Comparison of ENCODE assay signal across 8 cellular contexts in the genomic region with DNA sequence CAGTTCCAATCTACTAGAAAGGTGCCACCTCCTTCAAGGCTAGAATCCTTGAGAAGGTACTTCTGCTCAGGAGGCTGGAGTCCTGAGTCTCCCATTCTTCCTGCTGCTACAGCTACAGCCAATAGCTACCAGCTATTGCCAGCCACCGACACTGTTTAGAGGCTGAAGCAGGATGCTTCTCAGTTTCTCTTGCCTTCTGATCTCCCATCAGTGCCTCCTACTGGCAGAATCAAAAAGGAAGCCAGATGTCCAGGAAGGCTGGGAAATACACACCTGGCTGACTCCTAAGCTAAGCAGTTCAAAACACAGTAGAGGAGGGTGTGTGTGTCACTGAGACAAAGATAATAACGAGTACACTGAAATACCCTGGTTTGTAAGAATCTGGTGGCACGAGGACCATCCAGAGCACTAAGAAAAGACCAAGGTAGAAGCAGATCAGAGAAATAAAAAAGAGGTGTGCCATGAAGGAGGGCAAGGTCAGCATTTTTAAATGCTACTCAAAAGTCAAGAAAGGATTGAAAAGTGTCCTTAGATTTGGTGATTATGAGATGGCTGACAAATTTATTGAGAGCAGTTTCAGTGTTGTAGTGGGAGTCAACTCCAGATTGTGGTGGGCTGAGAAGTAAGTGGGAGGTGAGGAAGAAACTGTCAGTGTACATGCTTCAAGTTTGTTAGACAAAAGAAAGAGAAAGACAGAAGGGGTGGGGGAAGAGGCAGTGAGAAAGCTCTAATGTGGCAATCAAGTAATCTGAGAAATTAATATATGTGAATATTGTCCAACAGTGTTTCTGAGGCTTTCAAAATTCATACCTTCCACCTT. TPM values are rescaled to one million over a fixed set of nuclear protein-coding genes. Genes with fewer than 3 reads are reported as not detected.
A peak's percentile ranks its signal among the peaks of the same experiment; 100 is the strongest.
DNase-seq lines count a peak whose midpoint lies in the region; TF ChIP-seq lines count a peak whose summit lies in the region.

No MANE protein-coding gene starts in this region.

- no peaks in the 10 kb centered on the region for H3K4me1 ChIP-seq in A673 (ENCODE audit: insufficient read depth, low read length, poor library complexity, severe bottlenecking)

- POLR2A ChIA-PET in A673 (lab: Charles Lee; ENCODE audit: low non-redundant PET) = interaction anchor here (0.6 to 0.7 kb wide), 2 partner anchors 11 to 66 kb away, joined by 3 to 7 read pairs; no protein-coding TSS in a partner anchor

- H3F3A ChIP-seq in SU-DHL-6 (ENCODE audit: insufficient read depth) = peaks cover 51% of the 10 kb centered on the region

- H3K9me2 ChIP-seq in SU-DHL-6 (replicated peaks; ENCODE audit: insufficient read depth, low read length) = no peaks in the 10 kb centered on the region

- H3K4me2 ChIP-seq in SU-DHL-6 (ENCODE audit: low read depth, low read length, poor library complexity, severe bottlenecking) = peak overlapping the region; percentile 33

- H3K27ac ChIP-seq in A673 (ENCODE audit: low read depth, low read length, poor library complexity, severe bottlenecking) (no peak overlapping the region), SU-DHL-6 (ENCODE audit: low read depth, low read length) (peak overlapping the region; percentile 63)

- no TSS peak for BruUV-seq in A673 (replicated peaks; lab: Mats Ljungman, UMichigan)

- peaks cover 25% of the 10 kb centered on the region for H3K79me2 ChIP-seq in SU-DHL-6 (ENCODE audit: insufficient read depth, low read length)

- H3K4me3 ChIP-seq in A673 (ENCODE audit: low read depth, low read length, poor library complexity, severe bottlenecking) (no peak overlapping the region), GM12865 (ENCODE audit: low read depth, low read length) (no peak overlapping the region), SU-DHL-6 (ENCODE audit: insufficient read depth, low read length, poor library complexity, severe bottlenecking) (no peak overlapping the region)

- H3K9me3 ChIP-seq in A673 (ENCODE audit: low read depth, low read length, poor library complexity, severe bottlenecking) = no peaks in the 10 kb centered on the region
- no peaks in the 10 kb centered on the region for H3K9me3 ChIP-seq in SU-DHL-6 (ENCODE audit: insufficient read depth, low read length)

- no peak for DNase-seq in A673 (ENCODE audit: low spot score)
- DNase-seq in GM12865 (ENCODE audit: low read depth) = peak; percentile 70
- peak; percentile 75 for DNase-seq in iPS DF 4.7 (ENCODE audit: extremely low read depth, low spot score)
- no peak for DNase-seq in putamen (ENCODE audit: low spot score)
- no peak for DNase-seq in glomerular visceral epithelial cell (ENCODE audit: extremely low spot score)
- no peak for DNase-seq in activated CD4-positive, CD25-positive, alpha-beta regulatory T cell treated with anti-CD3 and anti-CD28 coated beads, Interleukin-2, amount 50 U/mL, for 72 hours
- DNase-seq in NCI-H2196 (lab: John Stamatoyannopoulos, UW; ENCODE audit: unreplicated experiment) = no peak

- H3K27me3 ChIP-seq in A673 (replicated peaks; ENCODE audit: insufficient read depth, low read depth, low read length, poor library complexity) (no peaks in the 10 kb centered on the region), SU-DHL-6 (ENCODE audit: low read length) (no peaks in the 10 kb centered on the region)

- H4K20me1 ChIP-seq in SU-DHL-6 (ENCODE audit: low read depth, low read length) = no peaks in the 10 kb centered on the region

- H3K9ac ChIP-seq in SU-DHL-6 (ENCODE audit: low read length) = peak overlapping the region; percentile 26

- TF ChIP-seq CTCF in A673 (conservative IDR thresholded peaks at IDR 0.05; ENCODE audit: low read depth, low read length) = peak; percentile 51
- peak; percentile 55 for TF ChIP-seq CTCF in GM12865 (IDR thresholded peaks at IDR 0.05; ENCODE audit: insufficient read depth, low read depth, low read length, missing control alignments)
- TF ChIP-seq CTCF in SU-DHL-6 (IDR thresholded peaks at IDR 0.05; ENCODE audit: insufficient read depth, low read length, poor library complexity, severe bottlenecking) = peak; percentile 88

- no peaks in the 10 kb centered on the region for H3K36me3 ChIP-seq in A673 (ENCODE audit: insufficient read depth, low read length, poor library complexity, severe bottlenecking)
- no peaks in the 10 kb centered on the region for H3K36me3 ChIP-seq in SU-DHL-6 (ENCODE audit: low read length)

- intact Hi-C loops in A673 (cut with micrococcal nuclease; ENCODE audit: unreplicated experiment) = no loop called here

- no peak overlapping the region for H2AFZ ChIP-seq in SU-DHL-6 (ENCODE audit: low read depth, low read length, severe bottlenecking)

- CTCF ChIA-PET in A673 (lab: Charles Lee) = interaction anchor here (0.6 kb wide), 3 partner anchors 11 to 122 kb away, joined by 3 to 5 read pairs (median 3); no protein-coding TSS in a partner anchor

RNA-seq across cellular contexts. Expression of a gene that starts 2.3 kb away (rescaled TPM):
- total RNA-seq in A673 (2021) = 1.4 and 1.9 TPM in 2 replicates

RNA-seq across cellular contexts. Expression of a gene that starts 13.2 kb away (rescaled TPM):
- 276 and 335 TPM in 2 replicates for total RNA-seq in A673 (2021)

RNA-seq across cellular contexts. Expression of a gene that starts 14.4 kb away (rescaled TPM):
- total RNA-seq in A673 (2021) = 0.34 and 0.46 TPM in 2 replicates

RNA-seq across cellular contexts. Expression of a gene that starts 54.2 kb away (rescaled TPM):
- total RNA-seq in A673 (2021) = 0.46 and 0.58 TPM in 2 replicates

Comparison
In these comparisons a context has a peak if more than half of its experiments do, and no peak if none do; other contexts are left out.
1. DNase-seq: peak in GM12865 (single experiment) and iPS DF 4.7 (single experiment); none in A673 (single experiment), putamen (single experiment), glomerular visceral epithelial cell (single experiment), activated CD4-positive, CD25-positive, alpha-beta regulatory T cell treated with anti-CD3 and anti-CD28 coated beads, Interleukin-2, amount 50 U/mL, for 72 hours (single experiment) and NCI-H2196 (single experiment).
2. Peak in every context shown above with its lines, with median percentiles within 50 percentile points of each other: CTCF ChIP-seq.